8 cellular contexts compared by ENCODE assay signal in genomic region chr17:83080641-83081560, GRCh38. TPM values are rescaled to one million over a fixed set of nuclear protein-coding genes. Genes with fewer than 3 reads are reported as not detected.
DNase-seq lines count a peak whose midpoint lies in the region; ATAC-seq lines count a peak whose summit lies in the region.

No MANE protein-coding gene starts in this region.

- peaks cover 47% of the 10 kb centered on the region for H3K27me3 ChIP-seq in NT2/D1 (ENCODE audit: insufficient read depth, insufficient read length)
- H3K27me3 ChIP-seq in iPS DF 6.9 (ENCODE audit: control insufficient read depth, insufficient read depth, low read length): peaks cover 6% of the 10 kb centered on the region; the same call in 1 of the 2 replicates

- no peak overlapping the region for H3K27ac Mint-ChIP-seq in activated naive CD8-positive, alpha-beta T cell treated with anti-CD3 and anti-CD28 coated beads for 36 hours

- H3K36me3 Mint-ChIP-seq in activated naive CD8-positive, alpha-beta T cell treated with anti-CD3 and anti-CD28 coated beads for 36 hours: no peaks in the 10 kb centered on the region

- peak; percentile 48 for DNase-seq in EL
- DNase-seq in NT2/D1 (ENCODE audit: low read depth, low spot score): no peak
- DNase-seq in activated naive CD8-positive, alpha-beta T cell treated with anti-CD3 and anti-CD28 coated beads for 36 hours: peak; percentile 53
- no peak for DNase-seq in iPS DF 6.9 (ENCODE audit: low read depth, low spot score)
- no peak for DNase-seq in SIG-M5 treated with dmso at 0.1 percent for 504 hours (lab: John Stamatoyannopoulos, UW; ENCODE audit: unreplicated experiment)

- H3K4me1 ChIP-seq in NT2/D1 (ENCODE audit: insufficient read depth, insufficient read length) (peaks cover 22% of the 10 kb centered on the region), iPS DF 6.9 (ENCODE audit: control insufficient read depth, insufficient read depth, low read length) (peaks cover 18% of the 10 kb centered on the region)

- H3K4me1 Mint-ChIP-seq in activated naive CD8-positive, alpha-beta T cell treated with anti-CD3 and anti-CD28 coated beads for 36 hours: peaks cover 28% of the 10 kb centered on the region

- H3K27me3 Mint-ChIP-seq in activated naive CD8-positive, alpha-beta T cell treated with anti-CD3 and anti-CD28 coated beads for 36 hours: peaks cover 15% of the 10 kb centered on the region

- H3K4me3 ChIP-seq in NT2/D1 (ENCODE audit: insufficient read length, low read depth): peak overlapping the region; percentile 46
- H3K4me3 ChIP-seq in iPS DF 6.9 (ENCODE audit: low read length): peak overlapping the region; percentile 63; the same call in 1 of the 2 replicates
- peak overlapping the region; percentile 63 to 87 (median 75) for H3K4me3 ChIP-seq in skin epidermis

- no peak overlapping the region for H3K4me3 Mint-ChIP-seq in activated naive CD8-positive, alpha-beta T cell treated with anti-CD3 and anti-CD28 coated beads for 36 hours

- H3K36me3 ChIP-seq in NT2/D1 (ENCODE audit: insufficient read depth, insufficient read length, low read length) (peaks cover 28% of the 10 kb centered on the region), iPS DF 6.9 (ENCODE audit: control insufficient read depth, insufficient read depth, low read length) (no peaks in the 10 kb centered on the region; the same call in 1 of the 2 replicates)

- H3K27ac ChIP-seq in iPS DF 6.9 (ENCODE audit: low read length): no peak overlapping the region
- H3K27ac ChIP-seq in skin epidermis: peak overlapping the region; percentile 54 to 96 (median 89)

- WGBS in iPS DF 6.9 (ENCODE audit: insufficient coverage, insufficient read length): no CpG with 5 or more reads among the region's 126 CpGs

- ATAC-seq in HG02884 (IDR thresholded peaks at IDR 0.05; ENCODE audit: unreplicated experiment): no peak
- no peak for ATAC-seq in HG02938 (IDR thresholded peaks at IDR 0.05; ENCODE audit: unreplicated experiment)

- no peaks in the 10 kb centered on the region; the same call in 1 of the 2 replicates for H3K9me3 ChIP-seq in NT2/D1 (ENCODE audit: insufficient read depth, low read length)
- H3K9me3 ChIP-seq in iPS DF 6.9 (ENCODE audit: control insufficient read depth, insufficient read depth, low read length): no peaks in the 10 kb centered on the region

- no peaks in the 10 kb centered on the region for H3K9me3 Mint-ChIP-seq in activated naive CD8-positive, alpha-beta T cell treated with anti-CD3 and anti-CD28 coated beads for 36 hours

- peak overlapping the region; percentile 77 for H3K9ac ChIP-seq in NT2/D1 (ENCODE audit: insufficient read length, low read depth)

RNA-seq across cellular contexts. Expression of gene METRNL, which starts 1.5 kb away (rescaled TPM):
- total RNA-seq in activated naive CD8-positive, alpha-beta T cell treated with anti-CD3 and anti-CD28 coated beads for 36 hours: 1 to 10 TPM; 4.7 to 5.9 TPM

Comparison
In these comparisons a context has a peak if more than half of its experiments do, and no peak if none do; other contexts are left out.
1. DNase-seq: peak in EL (single experiment) and activated naive CD8-positive, alpha-beta T cell treated with anti-CD3 and anti-CD28 coated beads for 36 hours (single experiment); none in NT2/D1 (single experiment), iPS DF 6.9 (single experiment) and SIG-M5 treated with dmso at 0.1 percent for 504 hours (single experiment).
2. Peak in every context shown above with its lines, with median percentiles within 50 percentile points of each other: H3K4me3 ChIP-seq.